8 cellular contexts compared by ENCODE assay signal in the genomic region with DNA sequence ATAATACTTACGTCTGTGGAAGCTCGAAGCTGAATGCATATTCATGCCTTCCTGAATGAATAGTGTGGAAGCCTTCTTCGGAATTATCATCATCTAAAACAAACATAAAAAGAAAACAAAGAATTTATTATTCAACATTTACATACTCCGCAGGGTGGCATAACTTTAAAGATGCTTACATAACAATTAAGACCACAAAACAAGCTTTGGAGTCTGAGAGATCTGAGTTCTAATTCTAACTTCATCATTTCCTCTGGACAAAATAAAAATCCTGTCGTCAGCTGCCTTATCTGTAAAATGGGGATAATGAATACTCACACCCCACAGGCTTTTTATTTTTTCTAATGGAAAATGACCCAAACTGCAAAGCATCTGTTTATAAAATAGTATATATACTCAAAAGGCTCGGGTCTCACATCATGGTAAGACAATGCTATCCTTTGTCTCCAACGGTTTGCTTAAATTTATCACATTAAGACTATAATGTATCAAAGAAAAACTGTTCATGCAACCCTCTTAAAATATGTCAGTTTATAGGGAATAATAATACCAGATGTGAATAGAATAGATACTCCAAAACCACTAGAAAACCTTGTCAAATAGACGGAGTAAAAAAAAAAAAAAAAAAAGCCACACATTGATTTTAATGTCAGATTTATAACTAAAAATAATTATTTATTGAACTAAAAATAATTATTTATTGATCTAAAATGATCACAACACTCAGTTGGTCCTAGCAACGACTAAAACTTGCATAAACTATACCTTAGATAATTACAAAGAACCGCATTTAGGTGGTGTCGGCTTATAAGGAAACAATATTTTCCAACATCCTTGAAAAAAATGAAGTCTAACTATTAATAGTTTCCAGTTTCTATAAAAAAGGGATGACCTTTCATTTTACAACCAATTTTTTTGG. TPM values are rescaled to one million over a fixed set of nuclear protein-coding genes. Genes with fewer than 3 reads are reported as not detected.
A peak's percentile ranks its signal among the peaks of the same experiment; 100 is the strongest.
DNase-seq lines count a peak whose midpoint lies in the region; ATAC-seq and TF ChIP-seq lines count a peak whose summit lies in the region.

No MANE protein-coding gene starts in this region.

- TF ChIP-seq CTCF in neural progenitor cell (IDR thresholded peaks at IDR 0.05): no peak

- H3K36me3 ChIP-seq in duodenal mucosa (ENCODE audit: control insufficient read depth in 1 of 2, insufficient read depth in 2 of 2, low read length in 2 of 2) (peaks cover 13 to 19% of the 10 kb centered on the region in 2 donors), neural progenitor cell (peaks cover 38% of the 10 kb centered on the region)

- peaks cover 76% of the 10 kb centered on the region for H3F3A ChIP-seq in neural progenitor cell (ENCODE audit: low read depth)

- peak overlapping the region; percentile 100 for H3K27ac Mint-ChIP-seq in neural progenitor cell

- H3K4me1 Mint-ChIP-seq in neural progenitor cell: peaks cover 21% of the 10 kb centered on the region

- no peak overlapping the region for H2AFZ ChIP-seq in neural progenitor cell (replicated peaks)

- peaks cover 73% of the 10 kb centered on the region for H3K79me2 ChIP-seq in neural progenitor cell (ENCODE audit: low read depth)

- no peaks in the 10 kb centered on the region for H3K9me3 Mint-ChIP-seq in neural progenitor cell

- peak; percentile 30 for DNase-seq in ELR (ENCODE audit: low read depth)
- DNase-seq in NCI-H2227 (lab: John Stamatoyannopoulos, UW; ENCODE audit: unreplicated experiment): peak; percentile 15
- DNase-seq in neural progenitor cell (ENCODE audit: low spot score): no peak
- no peak for DNase-seq in T-helper 9 cell

- H3K36me3 Mint-ChIP-seq in neural progenitor cell: peaks cover 24% of the 10 kb centered on the region

- H3K4me3 Mint-ChIP-seq in neural progenitor cell: peak overlapping the region; percentile 98

- peak overlapping the region; percentile 65 to 80 for H3K4me3 ChIP-seq in duodenal mucosa (ENCODE audit: low read depth in 1 of 2, low read length in 2 of 2)
- peak overlapping the region; percentile 70 for H3K4me3 ChIP-seq in neural progenitor cell

- H3K27me3 ChIP-seq in duodenal mucosa (ENCODE audit: control insufficient read depth in 1 of 2, insufficient read depth in 2 of 2, low read length in 2 of 2) (no peaks in the 10 kb centered on the region), neural progenitor cell (no peaks in the 10 kb centered on the region)

- H3K9me3 ChIP-seq in duodenal mucosa (ENCODE audit: control insufficient read depth in 1 of 2, low read length in 2 of 2) (no peaks in the 10 kb centered on the region), neural progenitor cell (ENCODE audit: low read depth) (no peaks in the 10 kb centered on the region)

- H3K9ac ChIP-seq in duodenal mucosa (ENCODE audit: low read depth in 1 of 2, low read length in 2 of 2) (peak overlapping the region; percentile 73 to 100), neural progenitor cell (peak overlapping the region; percentile 98)

- peaks cover 3% of the 10 kb centered on the region for H3K27me3 Mint-ChIP-seq in neural progenitor cell (ENCODE audit: insufficient read depth, low read depth)

- no peak for ATAC-seq in GM18861 (IDR thresholded peaks at IDR 0.05; ENCODE audit: unreplicated experiment)
- no peak for ATAC-seq in GM19467 (IDR thresholded peaks at IDR 0.05; ENCODE audit: unreplicated experiment)
- no peak for ATAC-seq in HG02759 (IDR thresholded peaks at IDR 0.05; ENCODE audit: unreplicated experiment)

- H4K20me1 ChIP-seq in neural progenitor cell (ENCODE audit: low read depth): no peaks in the 10 kb centered on the region

- H3K27ac ChIP-seq in duodenal mucosa (ENCODE audit: low read depth, low read length) (peak overlapping the region; percentile 39), neural progenitor cell (peak overlapping the region; percentile 100)

- H3K4me1 ChIP-seq in duodenal mucosa (ENCODE audit: control insufficient read depth in 1 of 2, insufficient read depth in 2 of 2, low read length in 2 of 2) (peaks cover 6 to 7% of the 10 kb centered on the region in 2 donors), neural progenitor cell (peaks cover 15% of the 10 kb centered on the region)

- H3K4me2 ChIP-seq in neural progenitor cell: peak overlapping the region; percentile 85

RNA-seq across cellular contexts. Expression of gene ARRDC3, which starts 4.2 kb away (rescaled TPM):
- 79.3 and 126 TPM in 2 replicates for total RNA-seq in neural progenitor cell (ENCODE audit: low replicate concordance)

Comparison
In these comparisons a context has a peak if more than half of its experiments do, and no peak if none do; other contexts are left out.
1. DNase-seq: peak in ELR (single experiment) and NCI-H2227 (single experiment); none in neural progenitor cell (single experiment) and T-helper 9 cell (single experiment).